ENCODE assay signal across 22 cellular contexts in genomic region chr3:173945801-173946200, GRCh38.
"Had no signal": no experiment of that assay in that cellular context is flagged by ENCODE, and none has a peak within 500 bp of the region (broad histone marks: within the 10 kb centered on the region; RNA-seq: fewer than 3 reads in every experiment).

No MANE protein-coding gene starts in this region.

- H3K36me3 Mint-ChIP-seq: activated CD8-positive, alpha-beta memory T cell treated with anti-CD3 and anti-CD28 coated beads, Interleukin-2, amount 10 ng/mL, durations not matched to agents 7 days and 5 days; activated naive CD8-positive, alpha-beta T cell treated with anti-CD3 and anti-CD28 coated beads for 36 hours; natural killer cell treated with Interleukin-12 subunit alpha and Interleukin-12 subunit beta and Interleukin-15 and Interleukin-18, amount 100 ng/mL, for 72 hours had no signal

- H3K27ac Mint-ChIP-seq: activated CD4-positive, alpha-beta T cell treated with anti-CD3 and anti-CD28 coated beads for 36 hours; activated CD8-positive, alpha-beta memory T cell treated with anti-CD3 and anti-CD28 coated beads, Interleukin-2, amount 10 ng/mL, durations not matched to agents 7 days and 5 days; activated CD8-positive, alpha-beta T cell treated with anti-CD3 and anti-CD28 coated beads, Interleukin-2, amount 10 ng/mL, durations not matched to agents 7 days and 5 days; activated naive CD4-positive, alpha-beta T cell treated with anti-CD3 and anti-CD28 coated beads for 36 hours; activated naive CD8-positive, alpha-beta T cell treated with anti-CD3 and anti-CD28 coated beads for 36 hours; effector memory CD8-positive, alpha-beta T cell; natural killer cell treated with Interleukin-12 subunit alpha and Interleukin-12 subunit beta and Interleukin-15 and Interleukin-18, amount 100 ng/mL, for 72 hours had no signal

- H3K27me3 Mint-ChIP-seq: activated CD4-positive, alpha-beta T cell treated with anti-CD3 and anti-CD28 coated beads for 36 hours; activated CD8-positive, alpha-beta memory T cell treated with anti-CD3 and anti-CD28 coated beads, Interleukin-2, amount 10 ng/mL, durations not matched to agents 7 days and 5 days; activated naive CD8-positive, alpha-beta T cell treated with anti-CD3 and anti-CD28 coated beads for 36 hours; effector memory CD8-positive, alpha-beta T cell; natural killer cell treated with Interleukin-12 subunit alpha and Interleukin-12 subunit beta and Interleukin-15 and Interleukin-18, amount 100 ng/mL, for 72 hours had no signal

- FAIRE-seq: urothelium cell line had no signal

- H3K9me3 Mint-ChIP-seq: activated naive CD8-positive, alpha-beta T cell treated with anti-CD3 and anti-CD28 coated beads for 36 hours; natural killer cell treated with Interleukin-12 subunit alpha and Interleukin-12 subunit beta and Interleukin-15 and Interleukin-18, amount 100 ng/mL, for 72 hours had no signal

- H3K4me1 Mint-ChIP-seq: activated CD4-positive, alpha-beta T cell treated with anti-CD3 and anti-CD28 coated beads for 36 hours; activated CD8-positive, alpha-beta memory T cell treated with anti-CD3 and anti-CD28 coated beads, Interleukin-2, amount 10 ng/mL, durations not matched to agents 7 days and 5 days; activated naive CD8-positive, alpha-beta T cell treated with anti-CD3 and anti-CD28 coated beads for 36 hours had no signal

- H3K4me3 Mint-ChIP-seq: activated CD4-positive, alpha-beta T cell treated with anti-CD3 and anti-CD28 coated beads for 36 hours; activated CD8-positive, alpha-beta memory T cell treated with anti-CD3 and anti-CD28 coated beads, Interleukin-2, amount 10 ng/mL, durations not matched to agents 7 days and 5 days; activated CD8-positive, alpha-beta T cell treated with anti-CD3 and anti-CD28 coated beads, Interleukin-2, amount 10 ng/mL, durations not matched to agents 7 days and 5 days; activated naive CD4-positive, alpha-beta T cell treated with anti-CD3 and anti-CD28 coated beads for 36 hours; activated naive CD8-positive, alpha-beta T cell treated with anti-CD3 and anti-CD28 coated beads for 36 hours; effector memory CD8-positive, alpha-beta T cell; natural killer cell treated with Interleukin-12 subunit alpha and Interleukin-12 subunit beta and Interleukin-15 and Interleukin-18, amount 100 ng/mL, for 72 hours had no signal

- DNase-seq: activated CD4-positive, alpha-beta T cell treated with anti-CD3 and anti-CD28 coated beads for 36 hours; activated CD4-positive, CD25-positive, alpha-beta regulatory T cell; activated CD8-positive, alpha-beta memory T cell treated with anti-CD3 and anti-CD28 coated beads, Interleukin-2, amount 10 ng/mL, durations not matched to agents 7 days and 5 days; activated CD8-positive, alpha-beta T cell treated with anti-CD3 and anti-CD28 coated beads, Interleukin-2, amount 10 ng/mL, durations not matched to agents 7 days and 5 days; activated effector memory CD4-positive, alpha-beta T cell treated with anti-CD3 and anti-CD28 coated beads, Interleukin-2, amount 50 U/mL, for 16 hours; activated naive CD4-positive, alpha-beta T cell treated with anti-CD3 and anti-CD28 coated beads for 36 hours; activated naive CD8-positive, alpha-beta T cell treated with anti-CD3 and anti-CD28 coated beads for 36 hours; adrenal gland; aorta; body of pancreas; effector memory CD8-positive, alpha-beta T cell; erythroblast; gastrocnemius medialis; islet precursor cell; left ventricle myocardium superior; mucosa of descending colon; right lobe of liver; stimulated activated CD4-positive, alpha-beta T cell treated with anti-CD3 and anti-CD28 coated beads, Interleukin-2, amount 100 ng/mL, for 48 hours; stimulated activated naive CD8-positive, alpha-beta T cell treated with anti-CD3 and anti-CD28 coated beads, Interleukin-15, Interleukin-2, amounts not matched to agents 100 U/mL and 50 U/mL, for 24 hours; trophoblast cell had no signal
